In genomic region chr20:33666293-33667244, GRCh38 we compare ENCODE assay signal across 1 cellular context.
TF ChIP-seq lines count a peak whose summit lies in the region.

ACTL10 (plus strand) TSS chr20:33666943; CDS start chr20:33667498, 555 bp downstream.

TF ChIP-seq in K562, 482 proteins besides CTCF, POLR2A, EP300 and RAD21 (continued from another document and continues in another):
- TF ChIP-seq ZNF280B (CRISPR knock-in tag; IDR thresholded peaks at IDR 0.05) (no peak), ZFP36 (IDR thresholded peaks at IDR 0.05; ENCODE audit: low read depth, low read length, partially characterized antibody) (no peak), SMARCC2 (IDR thresholded peaks at IDR 0.05; ENCODE audit: low read depth) (no peak), SP2 (IDR thresholded peaks at IDR 0.05; ENCODE audit: extremely low read depth, low read depth, low read length, poor library complexity, severe bottlenecking) (no peak), TBP (optimal IDR thresholded peaks at IDR 0.05; ENCODE audit: low read depth, low read length) (peak; percentile 53), PREB (CRISPR knock-in tag; IDR thresholded peaks at IDR 0.05) (no peak), ZNF134 (CRISPR knock-in tag; conservative IDR thresholded peaks at IDR 0.05) (no peak), HMGN3 (IDR thresholded peaks at IDR 0.05; ENCODE audit: borderline replicate concordance, extremely low read depth, insufficient read length, low read depth, low read length) (peak; percentile 71), E2F5 (CRISPR knock-in tag; IDR thresholded peaks at IDR 0.05) (no peak), NCOA6 (IDR thresholded peaks at IDR 0.05) (no peak), BHLHE40 (IDR thresholded peaks at IDR 0.05; ENCODE audit: low read length) (peak; percentile 32; the same call in 1 of the 2 replicates), MYNN (IDR thresholded peaks at IDR 0.05) (no peak), MYNN (CRISPR knock-in tag; IDR thresholded peaks at IDR 0.05) (no peak), RUNX1 (IDR thresholded peaks at IDR 0.05; ENCODE audit: low read depth) (no peak), NFYB (IDR thresholded peaks at IDR 0.05; ENCODE audit: extremely low read depth, insufficient read length) (no peak), U2AF2 (optimal IDR thresholded peaks at IDR 0.05; ENCODE audit: low read depth, low read length) (no peak), CBX1 (IDR thresholded peaks at IDR 0.05; ENCODE audit: low read depth) (peak; percentile 10; the same call in 1 of the 2 replicates), SP1 (CRISPR knock-in tag; IDR thresholded peaks at IDR 0.05) (peak; percentile 66; the same call in 1 of the 2 replicates), CCNT2 (IDR thresholded peaks at IDR 0.05; ENCODE audit: borderline replicate concordance, extremely low read depth, insufficient read length, low read depth, low read length) (peak; percentile 26), TEAD1 (CRISPR knock-in tag; IDR thresholded peaks at IDR 0.05) (0 out of 4 replicates have a peak, but pooled peaks of 1 of the 2 experiments have one; percentile 18), ZNF57 (CRISPR knock-in tag; IDR thresholded peaks at IDR 0.05) (no peak), MTA3 (IDR thresholded peaks at IDR 0.05; ENCODE audit: borderline replicate concordance) (peak; percentile 81; the same call in 1 of the 2 replicates), ZNF24 (IDR thresholded peaks at IDR 0.05) (no peak), LCOR (CRISPR knock-in tag; IDR thresholded peaks at IDR 0.05) (peak; percentile 35; the same call in 1 of the 2 replicates), CBX3 (IDR thresholded peaks at IDR 0.05; ENCODE audit: borderline replicate concordance in 1 of 2, low read length in 2 of 2) (peak in 1 of 2 experiments; percentile 58; a peak in 1 of 3 replicates), RHOXF2B (CRISPR knock-in tag; conservative IDR thresholded peaks at IDR 0.05) (no peak), KAT2B (IDR thresholded peaks at IDR 0.05; ENCODE audit: low read depth, low read length) (no peak), RNF2 (IDR thresholded peaks at IDR 0.05) (no peak), ATF7 (IDR thresholded peaks at IDR 0.05) (peak; percentile 72), RREB1 (CRISPR knock-in tag; IDR thresholded peaks at IDR 0.05) (peak; percentile 53; the same call in 1 of the 2 replicates), IRF2 (CRISPR knock-in tag; IDR thresholded peaks at IDR 0.05) (no peak), ZNF175 (CRISPR knock-in tag; IDR thresholded peaks at IDR 0.05; ENCODE audit: low read depth) (no peak), MAFG (tag; conservative IDR thresholded peaks at IDR 0.05) (no peak), ZSCAN29 (IDR thresholded peaks at IDR 0.05) (no peak), BCLAF1 (IDR thresholded peaks at IDR 0.05; ENCODE audit: borderline replicate concordance in 1 of 2, control insufficient read depth in 1 of 2, low read depth in 2 of 2, low read length in 1 of 2) (0 out of 4 replicates have a peak, but pooled peaks of 1 of the 2 experiments have one; percentile 64), ZNF212 (CRISPR knock-in tag; IDR thresholded peaks at IDR 0.05) (no peak), FOXJ3 (CRISPR knock-in tag; IDR thresholded peaks at IDR 0.05) (no peak), ZNF76 (CRISPR knock-in tag; IDR thresholded peaks at IDR 0.05; ENCODE audit: borderline replicate concordance) (0 out of 2 replicates have a peak, but pooled peaks have one; percentile 34), YY1 (IDR thresholded peaks at IDR 0.05; ENCODE audit: borderline replicate concordance in 1 of 3, control insufficient read depth in 1 of 3, extremely low read depth in 1 of 3, insufficient read depth in 3 of 3, insufficient read length in 1 of 3, insufficient replicate concordance in 2 of 3, low read depth in 1 of 3, low read length in 2 of 3) (peak in 1 of 3 experiments; percentile 58), RFX7 (CRISPR knock-in tag; IDR thresholded peaks at IDR 0.05) (no peak), HDGF (IDR thresholded peaks at IDR 0.05) (0 out of 2 replicates have a peak, but pooled peaks have one; percentile 44), ZNF12 (CRISPR knock-in tag; IDR thresholded peaks at IDR 0.05) (0 out of 2 replicates have a peak, but pooled peaks have one; percentile 42), MYC (IDR thresholded peaks at IDR 0.05; ENCODE audit: low read depth, low read length) (peak; percentile 80), MYC (CRISPR knock-in tag; IDR thresholded peaks at IDR 0.05; ENCODE audit: borderline replicate concordance, low read depth) (no peak), E2F6 (IDR thresholded peaks at IDR 0.05; ENCODE audit: borderline replicate concordance in 1 of 2, extremely low read depth in 1 of 2, insufficient read depth in 1 of 2, insufficient read length in 1 of 2, low read depth in 1 of 2, low read length in 1 of 2, poor library complexity in 1 of 2, severe bottlenecking in 1 of 2) (peak; percentile 5 to 43), CHD4 (IDR thresholded peaks at IDR 0.05; ENCODE audit: insufficient read depth, insufficient replicate concordance, low read depth, low read length, poor library complexity, severe bottlenecking) (no peak), SNRNP70 (optimal IDR thresholded peaks at IDR 0.05; ENCODE audit: low read depth, low read length) (no peak), HCFC1 (IDR thresholded peaks at IDR 0.05; ENCODE audit: low read depth, low read length) (peak; percentile 44; the same call in 1 of the 2 replicates), KHSRP (IDR thresholded peaks at IDR 0.05) (no peak), MNT (conservative IDR thresholded peaks at IDR 0.05) (peak; percentile 47 to 74; a peak in 3 of 4 replicates), ETS2 (tag; IDR thresholded peaks at IDR 0.05; ENCODE audit: borderline replicate concordance, poor library complexity, severe bottlenecking) (no peak), JUNB (CRISPR knock-in tag; conservative IDR thresholded peaks at IDR 0.05) (no peak), KDM4B (IDR thresholded peaks at IDR 0.05; ENCODE audit: borderline replicate concordance in 2 of 2, low read depth in 1 of 2) (no peak), NR4A1 (CRISPR knock-in tag; IDR thresholded peaks at IDR 0.05) (no peak), NR4A1 (tag; IDR thresholded peaks at IDR 0.05) (no peak), MAX (CRISPR knock-in tag; IDR thresholded peaks at IDR 0.05) (peak; percentile 74)
